1 cellular context compared by ENCODE assay signal in the genomic region with DNA sequence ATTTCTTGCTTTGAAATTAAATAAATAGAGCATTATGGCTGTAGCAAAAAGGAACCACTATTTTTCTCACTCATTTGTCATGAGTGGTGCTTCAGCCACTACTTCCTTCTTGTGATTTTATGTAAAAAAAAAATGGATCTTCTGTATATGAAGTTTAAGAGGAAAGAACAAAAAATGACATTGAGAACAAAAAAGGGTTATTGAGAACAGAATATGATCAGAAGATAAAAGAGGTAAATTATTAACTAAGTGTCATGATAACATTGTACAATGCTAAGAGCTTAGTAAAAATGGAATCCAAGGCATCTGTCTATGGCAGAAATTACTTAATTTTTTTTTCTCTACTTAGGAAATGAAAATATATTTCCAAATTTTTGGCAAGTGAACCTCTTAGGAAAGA.
TF ChIP-seq lines count a peak whose summit lies in the region.

No MANE protein-coding gene starts in this region.

TF ChIP-seq in HepG2, 621 proteins besides CTCF, POLR2A, EP300 and RAD21 (continued from another document and continues in another):
- TF ChIP-seq, protein P1, sequence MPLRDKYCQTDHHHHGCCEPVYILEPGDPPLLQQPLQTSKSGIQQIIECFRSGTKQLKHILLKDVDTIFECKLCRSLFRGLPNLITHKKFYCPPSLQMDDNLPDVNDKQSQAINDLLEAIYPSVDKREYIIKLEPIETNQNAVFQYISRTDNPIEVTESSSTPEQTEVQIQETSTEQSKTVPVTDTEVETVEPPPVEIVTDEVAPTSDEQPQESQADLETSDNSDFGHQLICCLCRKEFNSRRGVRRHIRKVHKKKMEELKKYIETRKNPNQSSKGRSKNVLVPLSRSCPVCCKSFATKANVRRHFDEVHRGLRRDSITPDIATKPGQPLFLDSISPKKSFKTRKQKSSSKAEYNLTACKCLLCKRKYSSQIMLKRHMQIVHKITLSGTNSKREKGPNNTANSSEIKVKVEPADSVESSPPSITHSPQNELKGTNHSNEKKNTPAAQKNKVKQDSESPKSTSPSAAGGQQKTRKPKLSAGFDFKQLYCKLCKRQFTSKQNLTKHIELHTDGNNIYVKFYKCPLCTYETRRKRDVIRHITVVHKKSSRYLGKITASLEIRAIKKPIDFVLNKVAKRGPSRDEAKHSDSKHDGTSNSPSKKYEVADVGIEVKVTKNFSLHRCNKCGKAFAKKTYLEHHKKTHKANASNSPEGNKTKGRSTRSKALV (CRISPR knock-in tag; IDR thresholded peaks at IDR 0.05), result no peak
- no peak for TF ChIP-seq MED13 (CRISPR knock-in tag; IDR thresholded peaks at IDR 0.05)
- no peak for TF ChIP-seq IRF9 (CRISPR knock-in tag; IDR thresholded peaks at IDR 0.05; ENCODE audit: borderline replicate concordance)
- no peak for TF ChIP-seq CEBPB (IDR thresholded peaks at IDR 0.05; ENCODE audit: borderline replicate concordance, low read depth, low read length)
- peak; percentile 90; the same call in 1 of the 2 replicates for TF ChIP-seq SOX5 (CRISPR knock-in tag; IDR thresholded peaks at IDR 0.05; ENCODE audit: borderline replicate concordance)
- no peak for TF ChIP-seq HNRNPH1 (optimal IDR thresholded peaks at IDR 0.05; ENCODE audit: low read depth, low read length)
- TF ChIP-seq, protein P2, sequence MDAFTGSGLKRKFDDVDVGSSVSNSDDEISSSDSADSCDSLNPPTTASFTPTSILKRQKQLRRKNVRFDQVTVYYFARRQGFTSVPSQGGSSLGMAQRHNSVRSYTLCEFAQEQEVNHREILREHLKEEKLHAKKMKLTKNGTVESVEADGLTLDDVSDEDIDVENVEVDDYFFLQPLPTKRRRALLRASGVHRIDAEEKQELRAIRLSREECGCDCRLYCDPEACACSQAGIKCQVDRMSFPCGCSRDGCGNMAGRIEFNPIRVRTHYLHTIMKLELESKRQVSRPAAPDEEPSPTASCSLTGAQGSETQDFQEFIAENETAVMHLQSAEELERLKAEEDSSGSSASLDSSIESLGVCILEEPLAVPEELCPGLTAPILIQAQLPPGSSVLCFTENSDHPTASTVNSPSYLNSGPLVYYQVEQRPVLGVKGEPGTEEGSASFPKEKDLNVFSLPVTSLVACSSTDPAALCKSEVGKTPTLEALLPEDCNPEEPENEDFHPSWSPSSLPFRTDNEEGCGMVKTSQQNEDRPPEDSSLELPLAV (CRISPR knock-in tag; conservative IDR thresholded peaks at IDR 0.05; ENCODE audit: low read depth), result no peak
- no peak for TF ChIP-seq ZNF256 (CRISPR knock-in tag; conservative IDR thresholded peaks at IDR 0.05)
- no peak for TF ChIP-seq CBX5 (CRISPR knock-in tag; IDR thresholded peaks at IDR 0.05; ENCODE audit: borderline replicate concordance)
- TF ChIP-seq, protein P3, sequence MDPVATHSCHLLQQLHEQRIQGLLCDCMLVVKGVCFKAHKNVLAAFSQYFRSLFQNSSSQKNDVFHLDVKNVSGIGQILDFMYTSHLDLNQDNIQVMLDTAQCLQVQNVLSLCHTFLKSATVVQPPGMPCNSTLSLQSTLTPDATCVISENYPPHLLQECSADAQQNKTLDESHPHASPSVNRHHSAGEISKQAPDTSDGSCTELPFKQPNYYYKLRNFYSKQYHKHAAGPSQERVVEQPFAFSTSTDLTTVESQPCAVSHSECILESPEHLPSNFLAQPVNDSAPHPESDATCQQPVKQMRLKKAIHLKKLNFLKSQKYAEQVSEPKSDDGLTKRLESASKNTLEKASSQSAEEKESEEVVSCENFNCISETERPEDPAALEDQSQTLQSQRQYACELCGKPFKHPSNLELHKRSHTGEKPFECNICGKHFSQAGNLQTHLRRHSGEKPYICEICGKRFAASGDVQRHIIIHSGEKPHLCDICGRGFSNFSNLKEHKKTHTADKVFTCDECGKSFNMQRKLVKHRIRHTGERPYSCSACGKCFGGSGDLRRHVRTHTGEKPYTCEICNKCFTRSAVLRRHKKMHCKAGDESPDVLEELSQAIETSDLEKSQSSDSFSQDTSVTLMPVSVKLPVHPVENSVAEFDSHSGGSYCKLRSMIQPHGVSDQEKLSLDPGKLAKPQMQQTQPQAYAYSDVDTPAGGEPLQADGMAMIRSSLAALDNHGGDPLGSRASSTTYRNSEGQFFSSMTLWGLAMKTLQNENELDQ (CRISPR knock-in tag; IDR thresholded peaks at IDR 0.05; ENCODE audit: borderline replicate concordance), result no peak
- TF ChIP-seq POLR2G (IDR thresholded peaks at IDR 0.05; ENCODE audit: low read depth, low read length), result no peak
- TF ChIP-seq ZNF672 (CRISPR knock-in tag; IDR thresholded peaks at IDR 0.05), result no peak
- TF ChIP-seq MTA3 (CRISPR knock-in tag; IDR thresholded peaks at IDR 0.05), result no peak
- TF ChIP-seq, protein P4, sequence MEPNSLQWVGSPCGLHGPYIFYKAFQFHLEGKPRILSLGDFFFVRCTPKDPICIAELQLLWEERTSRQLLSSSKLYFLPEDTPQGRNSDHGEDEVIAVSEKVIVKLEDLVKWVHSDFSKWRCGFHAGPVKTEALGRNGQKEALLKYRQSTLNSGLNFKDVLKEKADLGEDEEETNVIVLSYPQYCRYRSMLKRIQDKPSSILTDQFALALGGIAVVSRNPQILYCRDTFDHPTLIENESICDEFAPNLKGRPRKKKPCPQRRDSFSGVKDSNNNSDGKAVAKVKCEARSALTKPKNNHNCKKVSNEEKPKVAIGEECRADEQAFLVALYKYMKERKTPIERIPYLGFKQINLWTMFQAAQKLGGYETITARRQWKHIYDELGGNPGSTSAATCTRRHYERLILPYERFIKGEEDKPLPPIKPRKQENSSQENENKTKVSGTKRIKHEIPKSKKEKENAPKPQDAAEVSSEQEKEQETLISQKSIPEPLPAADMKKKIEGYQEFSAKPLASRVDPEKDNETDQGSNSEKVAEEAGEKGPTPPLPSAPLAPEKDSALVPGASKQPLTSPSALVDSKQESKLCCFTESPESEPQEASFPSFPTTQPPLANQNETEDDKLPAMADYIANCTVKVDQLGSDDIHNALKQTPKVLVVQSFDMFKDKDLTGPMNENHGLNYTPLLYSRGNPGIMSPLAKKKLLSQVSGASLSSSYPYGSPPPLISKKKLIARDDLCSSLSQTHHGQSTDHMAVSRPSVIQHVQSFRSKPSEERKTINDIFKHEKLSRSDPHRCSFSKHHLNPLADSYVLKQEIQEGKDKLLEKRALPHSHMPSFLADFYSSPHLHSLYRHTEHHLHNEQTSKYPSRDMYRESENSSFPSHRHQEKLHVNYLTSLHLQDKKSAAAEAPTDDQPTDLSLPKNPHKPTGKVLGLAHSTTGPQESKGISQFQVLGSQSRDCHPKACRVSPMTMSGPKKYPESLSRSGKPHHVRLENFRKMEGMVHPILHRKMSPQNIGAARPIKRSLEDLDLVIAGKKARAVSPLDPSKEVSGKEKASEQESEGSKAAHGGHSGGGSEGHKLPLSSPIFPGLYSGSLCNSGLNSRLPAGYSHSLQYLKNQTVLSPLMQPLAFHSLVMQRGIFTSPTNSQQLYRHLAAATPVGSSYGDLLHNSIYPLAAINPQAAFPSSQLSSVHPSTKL (CRISPR knock-in tag; IDR thresholded peaks at IDR 0.05), result peak; percentile 75
- TF ChIP-seq ZNF788 (CRISPR knock-in tag; IDR thresholded peaks at IDR 0.05; ENCODE audit: borderline replicate concordance), result no peak
- no peak for TF ChIP-seq IRX3 (CRISPR knock-in tag; IDR thresholded peaks at IDR 0.05; ENCODE audit: borderline replicate concordance, low read depth)
- no peak for TF ChIP-seq RORA (CRISPR knock-in tag; IDR thresholded peaks at IDR 0.05)
- TF ChIP-seq ZBTB39 (CRISPR knock-in tag; IDR thresholded peaks at IDR 0.05), result no peak
- no peak for TF ChIP-seq ZNF326 (CRISPR knock-in tag; IDR thresholded peaks at IDR 0.05; ENCODE audit: borderline replicate concordance)
- TF ChIP-seq HNRNPUL1 (IDR thresholded peaks at IDR 0.05; ENCODE audit: low read depth, low read length), result peak; percentile 96
- TF ChIP-seq ZNF281 (CRISPR knock-in tag; IDR thresholded peaks at IDR 0.05; ENCODE audit: borderline replicate concordance), result no peak
- no peak for TF ChIP-seq ZBTB3 (CRISPR knock-in tag; IDR thresholded peaks at IDR 0.05; ENCODE audit: borderline replicate concordance, low read depth)
- TF ChIP-seq ZNF513 (CRISPR knock-in tag; conservative IDR thresholded peaks at IDR 0.05), result no peak
- no peak for TF ChIP-seq GPBP1L1 (CRISPR knock-in tag; IDR thresholded peaks at IDR 0.05)
- TF ChIP-seq, protein P5, sequence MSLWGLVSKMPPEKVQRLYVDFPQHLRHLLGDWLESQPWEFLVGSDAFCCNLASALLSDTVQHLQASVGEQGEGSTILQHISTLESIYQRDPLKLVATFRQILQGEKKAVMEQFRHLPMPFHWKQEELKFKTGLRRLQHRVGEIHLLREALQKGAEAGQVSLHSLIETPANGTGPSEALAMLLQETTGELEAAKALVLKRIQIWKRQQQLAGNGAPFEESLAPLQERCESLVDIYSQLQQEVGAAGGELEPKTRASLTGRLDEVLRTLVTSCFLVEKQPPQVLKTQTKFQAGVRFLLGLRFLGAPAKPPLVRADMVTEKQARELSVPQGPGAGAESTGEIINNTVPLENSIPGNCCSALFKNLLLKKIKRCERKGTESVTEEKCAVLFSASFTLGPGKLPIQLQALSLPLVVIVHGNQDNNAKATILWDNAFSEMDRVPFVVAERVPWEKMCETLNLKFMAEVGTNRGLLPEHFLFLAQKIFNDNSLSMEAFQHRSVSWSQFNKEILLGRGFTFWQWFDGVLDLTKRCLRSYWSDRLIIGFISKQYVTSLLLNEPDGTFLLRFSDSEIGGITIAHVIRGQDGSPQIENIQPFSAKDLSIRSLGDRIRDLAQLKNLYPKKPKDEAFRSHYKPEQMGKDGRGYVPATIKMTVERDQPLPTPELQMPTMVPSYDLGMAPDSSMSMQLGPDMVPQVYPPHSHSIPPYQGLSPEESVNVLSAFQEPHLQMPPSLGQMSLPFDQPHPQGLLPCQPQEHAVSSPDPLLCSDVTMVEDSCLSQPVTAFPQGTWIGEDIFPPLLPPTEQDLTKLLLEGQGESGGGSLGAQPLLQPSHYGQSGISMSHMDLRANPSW (CRISPR knock-in tag; IDR thresholded peaks at IDR 0.05; ENCODE audit: borderline replicate concordance), result no peak
- no peak for TF ChIP-seq ZNF205 (CRISPR knock-in tag; IDR thresholded peaks at IDR 0.05)
- no peak for TF ChIP-seq ISX (CRISPR knock-in tag; conservative IDR thresholded peaks at IDR 0.05)
- no peak for TF ChIP-seq GATAD1 (CRISPR knock-in tag; IDR thresholded peaks at IDR 0.05)
